ENCODE assay signal across 1 cellular context in genomic region chr6:148677594-148678476, GRCh38.
A peak's percentile ranks its signal among the peaks of the same experiment; 100 is the strongest.
TF ChIP-seq lines count a peak whose summit lies in the region.

No MANE protein-coding gene starts in this region.

TF ChIP-seq in GM12878, 131 proteins besides CTCF, POLR2A, EP300 and RAD21 (continued from another document and continues in another):
- TF ChIP-seq SUZ12 (IDR thresholded peaks at IDR 0.05; ENCODE audit: unreplicated experiment) (no peak), SUPT20H (IDR thresholded peaks at IDR 0.05; ENCODE audit: borderline replicate concordance, control insufficient read depth, low read depth, low read length) (no peak), BCL11A (IDR thresholded peaks at IDR 0.05; ENCODE audit: low read depth, low read length) (peak; percentile 96), LARP7 (IDR thresholded peaks at IDR 0.05) (no peak), ZBTB11 (CRISPR knock-in tag; IDR thresholded peaks at IDR 0.05) (no peak), HSF1 (IDR thresholded peaks at IDR 0.05; ENCODE audit: low read depth, low read length) (peak; percentile 76; the same call in 1 of the 2 replicates), ZBTB40 (IDR thresholded peaks at IDR 0.05; ENCODE audit: borderline replicate concordance) (no peak), SRF (IDR thresholded peaks at IDR 0.05; ENCODE audit: low read depth in 2 of 2, low read length in 2 of 2) (0 out of 4 replicates have a peak, but pooled peaks of 1 of the 2 experiments have one; percentile 22), SMAD1 (IDR thresholded peaks at IDR 0.05; ENCODE audit: low read depth, partially characterized antibody) (peak; percentile 94), CBX5 (IDR thresholded peaks at IDR 0.05; ENCODE audit: low read depth) (peak; percentile 71), JUNB (IDR thresholded peaks at IDR 0.05) (peak; percentile 64), TCF3 (IDR thresholded peaks at IDR 0.05; ENCODE audit: borderline replicate concordance, insufficient read depth, low read depth, low read length) (no peak), ZNF217 (IDR thresholded peaks at IDR 0.05) (no peak; the same call in 1 of the 2 replicates), NKRF (conservative IDR thresholded peaks at IDR 0.05) (peak; percentile 40; the same call in 1 of the 2 replicates), STAT1 (conservative IDR thresholded peaks at IDR 0.05) (no peak), FOXK2 (IDR thresholded peaks at IDR 0.05) (no peak), SIN3A (IDR thresholded peaks at IDR 0.05; ENCODE audit: low read depth, low read length) (no peak), IKZF1 (conservative IDR thresholded peaks at IDR 0.05) (peak; percentile 87), MTA2 (IDR thresholded peaks at IDR 0.05; ENCODE audit: low read depth) (peak; percentile 97), POU2F2 (IDR thresholded peaks at IDR 0.05; ENCODE audit: borderline replicate concordance, low read depth, low read length) (peak; percentile 50; the same call in 1 of the 3 replicates), TARDBP (IDR thresholded peaks at IDR 0.05; ENCODE audit: borderline replicate concordance) (no peak), SREBF1 (IDR thresholded peaks at IDR 0.05; ENCODE audit: low read length) (no peak), CHD1 (IDR thresholded peaks at IDR 0.05; ENCODE audit: low read depth, low read length) (no peak), KAT2A (conservative IDR thresholded peaks at IDR 0.05; ENCODE audit: control insufficient read depth, low read depth, low read length) (no peak), STAT3 (IDR thresholded peaks at IDR 0.05; ENCODE audit: low read depth, low read length) (peak; percentile 81; the same call in 1 of the 2 replicates), EGR1 (IDR thresholded peaks at IDR 0.05; ENCODE audit: borderline replicate concordance in 1 of 2, low read depth in 2 of 2, low read length in 2 of 2) (no peak), NFYA (IDR thresholded peaks at IDR 0.05; ENCODE audit: borderline replicate concordance, low read depth, low read length) (no peak), ATF2 (IDR thresholded peaks at IDR 0.05; ENCODE audit: low read length) (peak; percentile 96), SP1 (IDR thresholded peaks at IDR 0.05; ENCODE audit: low read depth, low read length) (peak; percentile 45), E4F1 (IDR thresholded peaks at IDR 0.05; ENCODE audit: borderline replicate concordance, partially characterized antibody) (no peak), TCF7 (IDR thresholded peaks at IDR 0.05; ENCODE audit: borderline replicate concordance) (no peak), IRF3 (IDR thresholded peaks at IDR 0.05) (no peak), SMAD5 (IDR thresholded peaks at IDR 0.05; ENCODE audit: low read depth) (no peak), BCLAF1 (IDR thresholded peaks at IDR 0.05) (no peak), ZNF207 (IDR thresholded peaks at IDR 0.05; ENCODE audit: borderline replicate concordance) (no peak), HCFC1 (IDR thresholded peaks at IDR 0.05; ENCODE audit: low read length) (no peak), TCF12 (IDR thresholded peaks at IDR 0.05; ENCODE audit: low read depth, low read length) (peak; percentile 86), CREM (IDR thresholded peaks at IDR 0.05; ENCODE audit: low read depth) (peak; percentile 50; the same call in 1 of the 2 replicates), ZNF274 (IDR thresholded peaks at IDR 0.05; ENCODE audit: insufficient read depth, insufficient read length) (no peak), IRF4 (IDR thresholded peaks at IDR 0.05; ENCODE audit: low read depth, low read length) (peak; percentile 84)
